8 cellular contexts compared by ENCODE assay signal in genomic region chr5:127072861-127073846, GRCh38. TPM values are rescaled to one million over a fixed set of nuclear protein-coding genes. Genes with fewer than 3 reads are reported as not detected.
DNase-seq lines count a peak whose midpoint lies in the region; ATAC-seq and TF ChIP-seq lines count a peak whose summit lies in the region.

C5orf63 (minus strand) TSS chr5:127073502; CDS start chr5:127058995, 14,507 bp downstream.

- peak within 1 kb of the TSS; percentile 62 for H3K27ac ChIP-seq in CD8-positive, alpha-beta T cell (ENCODE audit: low read depth, low read length)
- H3K27ac ChIP-seq in right cardiac atrium (ENCODE audit: low read length): no peak within 1 kb of the TSS

- CTCF ChIA-PET in CD8-positive, alpha-beta T cell (lab: Charles Lee): interaction anchor here (1.0 to 1.6 kb wide), 3 partner anchors 42 to 293 kb away, joined by 4 to 5 read pairs (median 4); partner anchors contain the start of gene MARCHF3

- WGBS in right cardiac atrium: 18% methylated on average over 56 of the region's 56 CpGs

- no peaks in the 10 kb centered on the region for H3K9me3 Mint-ChIP-seq in CD8-positive, alpha-beta T cell
- no peaks in the 10 kb centered on the region for H3K9me3 Mint-ChIP-seq in activated naive CD8-positive, alpha-beta T cell treated with anti-CD3 and anti-CD28 coated beads, Interleukin-2, amount 10 ng/mL, durations not matched to agents 7 days and 5 days

- H3K27ac Mint-ChIP-seq in CD8-positive, alpha-beta T cell: peak within 1 kb of the TSS; percentile 96
- peak within 1 kb of the TSS; percentile 82 for H3K27ac Mint-ChIP-seq in activated naive CD8-positive, alpha-beta T cell treated with anti-CD3 and anti-CD28 coated beads, Interleukin-2, amount 10 ng/mL, durations not matched to agents 7 days and 5 days

- no peaks in the 10 kb centered on the region for H3K27me3 Mint-ChIP-seq in CD8-positive, alpha-beta T cell (ENCODE audit: low read depth)
- no peaks in the 10 kb centered on the region for H3K27me3 Mint-ChIP-seq in activated naive CD8-positive, alpha-beta T cell treated with anti-CD3 and anti-CD28 coated beads, Interleukin-2, amount 10 ng/mL, durations not matched to agents 7 days and 5 days

- no peaks in the 10 kb centered on the region for H3K36me3 ChIP-seq in CD8-positive, alpha-beta T cell (ENCODE audit: insufficient read depth, low read length)

- no peaks in the 10 kb centered on the region for H3K9me3 ChIP-seq in CD8-positive, alpha-beta T cell (ENCODE audit: low read length)
- H3K9me3 ChIP-seq in right cardiac atrium (ENCODE audit: control insufficient read depth, low read length): no peaks in the 10 kb centered on the region

- H3K4me1 ChIP-seq in CD8-positive, alpha-beta T cell (ENCODE audit: insufficient read depth, low read length): peaks cover 5% of the 10 kb centered on the region
- no peaks in the 10 kb centered on the region for H3K4me1 ChIP-seq in right cardiac atrium (ENCODE audit: control insufficient read depth, insufficient read depth, low read length)

- ATAC-seq in CD8-positive, alpha-beta T cell: peak; percentile 93
- ATAC-seq in GM19467 (IDR thresholded peaks at IDR 0.05; ENCODE audit: unreplicated experiment) (peak; percentile 99), HG03571 (IDR thresholded peaks at IDR 0.05; ENCODE audit: unreplicated experiment) (peak; percentile 98), right cardiac atrium (peak; percentile 89 to 91)
- ATAC-seq in activated naive CD8-positive, alpha-beta T cell treated with anti-CD3 and anti-CD28 coated beads, Interleukin-2, amount 10 ng/mL, durations not matched to agents 7 days and 5 days (ENCODE audit: low read depth): peak; percentile 99

- H3K4me1 Mint-ChIP-seq in CD8-positive, alpha-beta T cell (ENCODE audit: low read depth): peaks cover 26% of the 10 kb centered on the region
- peaks cover 11% of the 10 kb centered on the region for H3K4me1 Mint-ChIP-seq in activated naive CD8-positive, alpha-beta T cell treated with anti-CD3 and anti-CD28 coated beads, Interleukin-2, amount 10 ng/mL, durations not matched to agents 7 days and 5 days

- H3K36me3 Mint-ChIP-seq in CD8-positive, alpha-beta T cell: peaks cover 35% of the 10 kb centered on the region
- H3K36me3 Mint-ChIP-seq in activated naive CD8-positive, alpha-beta T cell treated with anti-CD3 and anti-CD28 coated beads, Interleukin-2, amount 10 ng/mL, durations not matched to agents 7 days and 5 days: peaks cover 22% of the 10 kb centered on the region

- H3K27me3 ChIP-seq in CD8-positive, alpha-beta T cell (ENCODE audit: insufficient read depth, low read length): no peaks in the 10 kb centered on the region
- H3K27me3 ChIP-seq in right cardiac atrium (ENCODE audit: control insufficient read depth, insufficient read depth): no peaks in the 10 kb centered on the region

- DNase-seq in CD8-positive, alpha-beta T cell: peak; percentile 45 to 82 (median 58)
- DNase-seq in SW480 (ENCODE audit: low spot score) (peak; percentile 84), right cardiac atrium (peak; percentile 67 to 84 (median 83)), NCI-H2107 (lab: John Stamatoyannopoulos, UW) (no peak)
- peak; percentile 84 for DNase-seq in activated naive CD8-positive, alpha-beta T cell treated with anti-CD3 and anti-CD28 coated beads, Interleukin-2, amount 10 ng/mL, durations not matched to agents 7 days and 5 days
- peak; percentile 60 to 71 for DNase-seq in stimulated activated CD4-positive, alpha-beta T cell treated with anti-CD3 and anti-CD28 coated beads, Interleukin-12 subunit alpha, Interleukin-12 subunit beta, amount 100 ng/mL, for 24 hours (ENCODE audit: low read depth in 2 of 2)

- POLR2A ChIA-PET in CD8-positive, alpha-beta T cell (lab: Charles Lee): interaction anchor here (0.5 to 2.8 kb wide), 13 partner anchors 9 to 311 kb away, joined by 3 to 16 read pairs (median 4); no protein-coding TSS in a partner anchor
- POLR2A ChIA-PET in activated naive CD8-positive, alpha-beta T cell treated with anti-CD3 and anti-CD28 coated beads, Interleukin-2, amount 10 ng/mL, durations not matched to agents 7 days and 5 days (lab: Charles Lee): interaction anchor here (0.7 to 2.0 kb wide), 7 partner anchors 8 to 295 kb away, joined by 3 to 10 read pairs (median 6); partner anchors contain the start of gene MARCHF3

- H3K4me3 ChIP-seq in CD8-positive, alpha-beta T cell (ENCODE audit: low read depth, low read length): peak within 1 kb of the TSS; percentile 67
- H3K4me3 ChIP-seq in right cardiac atrium (ENCODE audit: low read length): peak within 1 kb of the TSS; percentile 40

- peak within 1 kb of the TSS; percentile 89 for H3K4me3 Mint-ChIP-seq in CD8-positive, alpha-beta T cell
- H3K4me3 Mint-ChIP-seq in activated naive CD8-positive, alpha-beta T cell treated with anti-CD3 and anti-CD28 coated beads, Interleukin-2, amount 10 ng/mL, durations not matched to agents 7 days and 5 days: peak within 1 kb of the TSS; percentile 85

- intact Hi-C loops in CD8-positive, alpha-beta T cell (cut with DNase I, micrococcal nuclease): loop anchor here (1.0 to 5.0 kb wide), 4 partner anchors 42 to 221 kb away; partner anchors contain the start of gene MARCHF3 (in 2 of the 2)
- intact Hi-C loops in right cardiac atrium (cut with DNase I): no loop called here

- TF ChIP-seq CTCF in CD8-positive, alpha-beta T cell (IDR thresholded peaks at IDR 0.05): no peak

RNA-seq across cellular contexts. Expression of gene C5orf63, which starts in this region (rescaled TPM):
- total RNA-seq in CD8-positive, alpha-beta T cell: 1 to 10 TPM; 4.8 TPM
- total RNA-seq in activated naive CD8-positive, alpha-beta T cell treated with anti-CD3 and anti-CD28 coated beads, Interleukin-2, amount 10 ng/mL, durations not matched to agents 7 days and 5 days: 10 to 100 TPM in 1 of 2 experiments, 1 to 10 TPM in 1; 8.8 to 11.6 TPM
- 1 to 10 TPM; 6.6 to 8.9 (median 7.9) TPM for total RNA-seq in right cardiac atrium
- polyA plus RNA-seq in right cardiac atrium: 4.6 TPM

Comparison
In these comparisons a context has a peak if more than half of its experiments do, and no peak if none do; other contexts are left out.
1. intact Hi-C loops: an anchor here in CD8-positive, alpha-beta T cell (1.0 to 5.0 kb wide); none called in right cardiac atrium.